In genomic region chr3:64619216-64619615, GRCh38 we compare ENCODE assay signal across 24 cellular contexts.
"Had no signal": no experiment of that assay in that cellular context is flagged by ENCODE, and none has a peak within 500 bp of the region (broad histone marks: within the 10 kb centered on the region; RNA-seq: fewer than 3 reads in every experiment).

No MANE protein-coding gene starts in this region.

- H3K27ac ChIP-seq: coronary artery, dorsolateral prefrontal cortex, epithelial cell of prostate, esophagus squamous epithelium, gastroesophageal sphincter, left lung, lower lobe of right lung had no signal

- H3K27me3 ChIP-seq: dorsolateral prefrontal cortex, esophagus squamous epithelium, gastroesophageal sphincter, heart left ventricle, left lung had no signal

- H3K36me3 ChIP-seq: esophagus squamous epithelium had no signal

- ATAC-seq: effector memory CD8-positive, alpha-beta T cell; esophagus mucosa; gastroesophageal sphincter; left lung; lower lobe of right lung; mucosa of descending colon had no signal

- H3K4me3 ChIP-seq: coronary artery, dorsolateral prefrontal cortex, esophagus squamous epithelium, gastroesophageal sphincter, heart left ventricle, left lung, lower lobe of right lung, mucosa of descending colon had no signal

- H3K4me1 ChIP-seq: esophagus squamous epithelium, left lung, lower lobe of right lung had no signal

- H3K9me3 ChIP-seq: esophagus squamous epithelium, gastroesophageal sphincter, heart left ventricle, lower lobe of right lung, mucosa of descending colon had no signal

- DNase-seq: dermis blood vessel endothelial cell; dorsolateral prefrontal cortex; effector CD4-positive, alpha-beta T cell; effector memory CD8-positive, alpha-beta T cell; endodermal cell; erythroblast; esophagus squamous epithelium; foreskin fibroblast; foreskin melanocyte; heart left ventricle; hippocampal formation; immature natural killer cell; islet precursor cell; kidney; kidney glomerular epithelial cell; left lung; lower lobe of right lung; mesenchymal stem cell; mucosa of descending colon; naive B cell had no signal
